Comparison of ENCODE assay signal across 27 cellular contexts in genomic region chr3:141354517-141354916, GRCh38.
"Had no signal": no experiment of that assay in that cellular context is flagged by ENCODE, and none has a peak within 500 bp of the region (broad histone marks: within the 10 kb centered on the region; RNA-seq: fewer than 3 reads in every experiment).

No MANE protein-coding gene starts in this region.

- ATAC-seq: left colon; left lung; lower lobe of right lung; mucosa of descending colon; naive thymus-derived CD4-positive, alpha-beta T cell; pancreas; sciatic nerve; stimulated activated effector memory CD8-positive, alpha-beta T cell treated with anti-CD3 and anti-CD28 coated beads, Interleukin-12 subunit alpha, Interleukin-12 subunit beta, amount 100 ng/mL, for 72 hours; stimulated activated naive CD8-positive, alpha-beta T cell treated with anti-CD3 and anti-CD28 coated beads, Interleukin-15, amount 100 ng/mL, for 72 hours had no signal

- H3K27ac ChIP-seq: left lung, lower lobe of right lung, pancreas, prostate gland, skin epidermis, spleen, tibial nerve, uterus had no signal

- H3K4me1 Mint-ChIP-seq: mesothelial cell of epicardium; naive thymus-derived CD4-positive, alpha-beta T cell; stimulated activated effector memory CD8-positive, alpha-beta T cell treated with anti-CD3 and anti-CD28 coated beads, Interleukin-12 subunit alpha, Interleukin-12 subunit beta, amount 100 ng/mL, for 72 hours; stimulated activated naive CD8-positive, alpha-beta T cell treated with anti-CD3 and anti-CD28 coated beads, Interleukin-15, amount 100 ng/mL, for 72 hours had no signal

- H3K36me3 ChIP-seq: left lung, lower lobe of right lung, pancreas, prostate gland, spleen, tibial nerve, uterus had no signal

- H3K36me3 Mint-ChIP-seq: mesothelial cell of epicardium; natural killer cell treated with Interleukin-12 subunit alpha and Interleukin-12 subunit beta and Interleukin-15 and Interleukin-18, amount 100 ng/mL, for 72 hours; stimulated activated effector memory CD8-positive, alpha-beta T cell treated with anti-CD3 and anti-CD28 coated beads, Interleukin-12 subunit alpha, Interleukin-12 subunit beta, amount 100 ng/mL, for 72 hours; type B pancreatic cell had no signal

- H3K4me3 Mint-ChIP-seq: mesothelial cell of epicardium; naive thymus-derived CD4-positive, alpha-beta T cell; natural killer cell treated with Interleukin-12 subunit alpha and Interleukin-12 subunit beta and Interleukin-15 and Interleukin-18, amount 100 ng/mL, for 72 hours; stimulated activated effector memory CD8-positive, alpha-beta T cell treated with anti-CD3 and anti-CD28 coated beads, Interleukin-12 subunit alpha, Interleukin-12 subunit beta, amount 100 ng/mL, for 72 hours; stimulated activated naive CD8-positive, alpha-beta T cell treated with anti-CD3 and anti-CD28 coated beads, Interleukin-15, amount 100 ng/mL, for 72 hours; type B pancreatic cell had no signal

- H3K4me1 ChIP-seq: left lung, lower lobe of right lung, pancreas, prostate gland, spleen, tibial nerve, uterus had no signal

- H3K27ac Mint-ChIP-seq: mesothelial cell of epicardium; naive thymus-derived CD4-positive, alpha-beta T cell; natural killer cell treated with Interleukin-12 subunit alpha and Interleukin-12 subunit beta and Interleukin-15 and Interleukin-18, amount 100 ng/mL, for 72 hours; stimulated activated effector memory CD8-positive, alpha-beta T cell treated with anti-CD3 and anti-CD28 coated beads, Interleukin-12 subunit alpha, Interleukin-12 subunit beta, amount 100 ng/mL, for 72 hours; stimulated activated naive CD8-positive, alpha-beta T cell treated with anti-CD3 and anti-CD28 coated beads, Interleukin-15, amount 100 ng/mL, for 72 hours; type B pancreatic cell had no signal

- H3K27me3 Mint-ChIP-seq: stimulated activated naive CD8-positive, alpha-beta T cell treated with anti-CD3 and anti-CD28 coated beads, Interleukin-15, amount 100 ng/mL, for 72 hours had no signal

- H3K27me3 ChIP-seq: left lung, pancreas, tibial nerve, uterus had no signal

- H3K9me3 Mint-ChIP-seq: natural killer cell treated with Interleukin-12 subunit alpha and Interleukin-12 subunit beta and Interleukin-15 and Interleukin-18, amount 100 ng/mL, for 72 hours; stimulated activated effector memory CD8-positive, alpha-beta T cell treated with anti-CD3 and anti-CD28 coated beads, Interleukin-12 subunit alpha, Interleukin-12 subunit beta, amount 100 ng/mL, for 72 hours; type B pancreatic cell had no signal

- DNase-seq: kidney; left colon; left lung; lower lobe of right lung; mammary epithelial cell; mesenchymal stem cell; mucosa of descending colon; naive thymus-derived CD4-positive, alpha-beta T cell; nucleus accumbens; pancreas; posterior cingulate gyrus; retina; right cardiac atrium; spleen; stimulated activated CD4-positive, alpha-beta T cell treated with anti-CD3 and anti-CD28 coated beads, Interleukin-4, amount 100 ng/mL, for 24 hours; stimulated activated naive CD4-positive, alpha-beta T cell treated with Interleukin-2 at 50 U/mL for 16 hours; stimulated activated naive CD8-positive, alpha-beta T cell treated with anti-CD3 and anti-CD28 coated beads, Interleukin-15, amount 100 ng/mL, for 72 hours; substantia nigra; uterus had no signal

- H3K9me3 ChIP-seq: left lung, lower lobe of right lung, mucosa of descending colon, pancreas, prostate gland, uterus had no signal

- H3K4me3 ChIP-seq: left lung, lower lobe of right lung, mucosa of descending colon, pancreas, prostate gland, skin epidermis, spleen, tibial nerve, uterus had no signal
